Comparison of ENCODE assay signal across 24 cellular contexts in genomic region chr12:122128481-122128880, GRCh38. TPM values are rescaled to one million over a fixed set of nuclear protein-coding genes. Genes with fewer than 3 reads are reported as not detected.
DNase-seq lines count a peak whose midpoint lies in the region; ATAC-seq, FAIRE-seq and TF ChIP-seq lines count a peak whose summit lies in the region.
"Had no signal": no experiment of that assay in that cellular context is flagged by ENCODE, and none has a peak within 500 bp of the region (broad histone marks: within the 10 kb centered on the region; RNA-seq: fewer than 3 reads in every experiment).

No MANE protein-coding gene starts in this region.

- H2AFZ ChIP-seq in astrocyte (ENCODE audit: low read depth, low read length) = no peak overlapping the region
- H2AFZ ChIP-seq: GM23248 had no signal

- no peak overlapping the region for H3K4me3 Mint-ChIP-seq in activated CD8-positive, alpha-beta T cell treated with anti-CD3 and anti-CD28 coated beads, Interleukin-2, amount 10 ng/mL, durations not matched to agents 7 days and 5 days
- H3K4me3 Mint-ChIP-seq in activated CD8-positive, alpha-beta T cell treated with anti-CD3 and anti-CD28 coated beads for 36 hours = no peak overlapping the region
- H3K4me3 Mint-ChIP-seq in astrocyte (ENCODE audit: unreplicated experiment) = no peak overlapping the region
- H3K4me3 Mint-ChIP-seq in nephron = no peak overlapping the region
- H3K4me3 Mint-ChIP-seq in osteocyte (ENCODE audit: unreplicated experiment) = no peak overlapping the region
- H3K4me3 Mint-ChIP-seq: B cell; CD4-positive, alpha-beta memory T cell had no signal

- no peak overlapping the region for H3K27ac ChIP-seq in astrocyte (ENCODE audit: low read depth, low read length)
- H3K27ac ChIP-seq in body of pancreas = no peak overlapping the region
- H3K27ac ChIP-seq: GM23248 had no signal

- WGBS in body of pancreas, 2 donors = 82 to 85% methylated on average over 2 to 5 of the region's 5 CpGs

- intact Hi-C loops in activated CD8-positive, alpha-beta T cell treated with anti-CD3 and anti-CD28 coated beads for 36 hours (cut with micrococcal nuclease) = no loop called here
- intact Hi-C loops in body of pancreas (cut with DNase I) = no loop called here

- no peak for DNase-seq in activated CD8-positive, alpha-beta T cell treated with anti-CD3 and anti-CD28 coated beads, Interleukin-2, amount 10 ng/mL, durations not matched to agents 7 days and 5 days
- no peak for DNase-seq in activated CD8-positive, alpha-beta T cell treated with anti-CD3 and anti-CD28 coated beads for 36 hours
- DNase-seq in astrocyte (ENCODE audit: low read depth) (no peak), NOMO-1 treated with dmso at 0.1 percent for 144 hours (lab: John Stamatoyannopoulos, UW; ENCODE audit: unreplicated experiment) (no peak), NCI-H2171 treated with DMSO at 0.1 percent for 48 hours (lab: John Stamatoyannopoulos, UW) (no peak), osteocyte (ENCODE audit: extremely low spot score, unreplicated experiment) (no peak), body of pancreas (no peak)
- DNase-seq: C1 segment of cervical spinal cord; Calu3; CD4-positive, alpha-beta memory T cell; COR-L47; DMS53; DMS79 treated with DMSO at 0.1 percent for 48 hours; GM23248 had no signal

- POLR2A ChIA-PET in activated CD8-positive, alpha-beta T cell treated with anti-CD3 and anti-CD28 coated beads, Interleukin-2, amount 10 ng/mL, durations not matched to agents 7 days and 5 days (lab: Charles Lee) = no interaction called here
- POLR2A ChIA-PET in activated CD8-positive, alpha-beta T cell treated with anti-CD3 and anti-CD28 coated beads for 36 hours (lab: Charles Lee) = no interaction called here

- peak overlapping the region; percentile 24 for H3K27ac Mint-ChIP-seq in activated CD8-positive, alpha-beta T cell treated with anti-CD3 and anti-CD28 coated beads, Interleukin-2, amount 10 ng/mL, durations not matched to agents 7 days and 5 days
- no peak overlapping the region for H3K27ac Mint-ChIP-seq in activated CD8-positive, alpha-beta T cell treated with anti-CD3 and anti-CD28 coated beads for 36 hours
- peak overlapping the region; percentile 21 for H3K27ac Mint-ChIP-seq in astrocyte (ENCODE audit: unreplicated experiment)
- peak overlapping the region in 2 of 3 experiments; percentile 9 to 50 for H3K27ac Mint-ChIP-seq in nephron
- no peak overlapping the region for H3K27ac Mint-ChIP-seq in osteocyte (ENCODE audit: unreplicated experiment)
- H3K27ac Mint-ChIP-seq: B cell had no signal

- H3K36me3 Mint-ChIP-seq in activated CD8-positive, alpha-beta T cell treated with anti-CD3 and anti-CD28 coated beads, Interleukin-2, amount 10 ng/mL, durations not matched to agents 7 days and 5 days (ENCODE audit: low read depth) = peaks cover 28% of the 10 kb centered on the region
- H3K36me3 Mint-ChIP-seq in activated CD8-positive, alpha-beta T cell treated with anti-CD3 and anti-CD28 coated beads for 36 hours (ENCODE audit: low read depth) = no peaks in the 10 kb centered on the region
- H3K36me3 Mint-ChIP-seq in astrocyte (ENCODE audit: low read depth, unreplicated experiment) (peaks cover 14% of the 10 kb centered on the region), nephron (ENCODE audit: low read depth) (peaks cover 25% of the 10 kb centered on the region), osteocyte (ENCODE audit: unreplicated experiment) (peaks cover 19% of the 10 kb centered on the region)

- H3K4me3 ChIP-seq in astrocyte (ENCODE audit: insufficient read depth, low read depth, low read length) (no peak overlapping the region), body of pancreas (no peak overlapping the region)
- H3K4me3 ChIP-seq: GM23248 had no signal

- H3K27me3 Mint-ChIP-seq in activated CD8-positive, alpha-beta T cell treated with anti-CD3 and anti-CD28 coated beads, Interleukin-2, amount 10 ng/mL, durations not matched to agents 7 days and 5 days (ENCODE audit: low read depth) = no peaks in the 10 kb centered on the region
- H3K27me3 Mint-ChIP-seq in activated CD8-positive, alpha-beta T cell treated with anti-CD3 and anti-CD28 coated beads for 36 hours = no peaks in the 10 kb centered on the region
- H3K27me3 Mint-ChIP-seq in astrocyte (ENCODE audit: low read depth, unreplicated experiment) (no peaks in the 10 kb centered on the region), nephron (ENCODE audit: low read depth) (no peaks in the 10 kb centered on the region), osteocyte (ENCODE audit: unreplicated experiment) (no peaks in the 10 kb centered on the region)
- H3K27me3 Mint-ChIP-seq: B cell; CD4-positive, alpha-beta memory T cell had no signal

- no peak for TF ChIP-seq CTCF in activated CD8-positive, alpha-beta T cell treated with anti-CD3 and anti-CD28 coated beads for 36 hours (IDR thresholded peaks at IDR 0.05)
- TF ChIP-seq CTCF in astrocyte (IDR thresholded peaks at IDR 0.05; ENCODE audit: insufficient read depth, low read depth, low read length) (no peak), nephron (IDR thresholded peaks at IDR 0.05; ENCODE audit: unreplicated experiment in 3 of 3) (no peak), osteocyte (IDR thresholded peaks at IDR 0.05) (no peak), body of pancreas (IDR thresholded peaks at IDR 0.05) (no peak)

- no peak overlapping the region for H3K4me2 ChIP-seq in astrocyte (ENCODE audit: low read length)

- peaks cover 18% of the 10 kb centered on the region for H3K4me1 ChIP-seq in astrocyte (ENCODE audit: insufficient read depth, low read length)
- H3K4me1 ChIP-seq in body of pancreas = peaks cover 28% of the 10 kb centered on the region

- TF ChIP-seq POLR2A in body of pancreas (IDR thresholded peaks at IDR 0.05) = no peak

- H3K36me3 ChIP-seq in astrocyte (ENCODE audit: insufficient read depth, low read length) = peaks cover 9% of the 10 kb centered on the region
- peaks cover 16 to 42% of the 10 kb centered on the region in 2 donors for H3K36me3 ChIP-seq in body of pancreas (replicated peaks in 1 of 2; ENCODE audit: insufficient read depth in 1 of 2, low read depth in 2 of 2)

- H3K9ac ChIP-seq in astrocyte (ENCODE audit: low read length) = no peak overlapping the region
- H3K9ac ChIP-seq: GM23248 had no signal

- peaks cover 36% of the 10 kb centered on the region for H3K79me2 ChIP-seq in astrocyte (ENCODE audit: insufficient read depth, low read length)

- H3K9me3 Mint-ChIP-seq in activated CD8-positive, alpha-beta T cell treated with anti-CD3 and anti-CD28 coated beads, Interleukin-2, amount 10 ng/mL, durations not matched to agents 7 days and 5 days (ENCODE audit: insufficient read depth) = no peaks in the 10 kb centered on the region
- H3K9me3 Mint-ChIP-seq in activated CD8-positive, alpha-beta T cell treated with anti-CD3 and anti-CD28 coated beads for 36 hours = no peaks in the 10 kb centered on the region
- H3K9me3 Mint-ChIP-seq in astrocyte (ENCODE audit: unreplicated experiment) (no peaks in the 10 kb centered on the region), nephron (no peaks in the 10 kb centered on the region), osteocyte (ENCODE audit: unreplicated experiment) (no peaks in the 10 kb centered on the region)
- H3K9me3 Mint-ChIP-seq: CD4-positive, alpha-beta memory T cell had no signal

- H3K27me3 ChIP-seq in astrocyte (ENCODE audit: insufficient read depth, low read length) (no peaks in the 10 kb centered on the region), body of pancreas (no peaks in the 10 kb centered on the region)

- CTCF ChIA-PET in activated CD8-positive, alpha-beta T cell treated with anti-CD3 and anti-CD28 coated beads, Interleukin-2, amount 10 ng/mL, durations not matched to agents 7 days and 5 days (lab: Charles Lee) = interaction anchor here (1.3 kb wide), 1 partner anchor 72 kb away, joined by 3 read pairs; no protein-coding TSS in a partner anchor
- CTCF ChIA-PET in activated CD8-positive, alpha-beta T cell treated with anti-CD3 and anti-CD28 coated beads for 36 hours (lab: Charles Lee) = interaction anchor here (0.7 to 3.8 kb wide), 3 partner anchors 59 to 74 kb away, joined by 3 to 23 read pairs (median 20); no protein-coding TSS in a partner anchor

- H4K20me1 ChIP-seq in astrocyte (ENCODE audit: insufficient read depth, low read length) = peaks cover 42% of the 10 kb centered on the region

- no peak for ATAC-seq in activated CD8-positive, alpha-beta T cell treated with anti-CD3 and anti-CD28 coated beads, Interleukin-2, amount 10 ng/mL, durations not matched to agents 7 days and 5 days
- ATAC-seq in activated CD8-positive, alpha-beta T cell treated with anti-CD3 and anti-CD28 coated beads for 36 hours = no peak
- no peak for ATAC-seq in body of pancreas
- ATAC-seq: HCT116 had no signal

- H3K4me1 Mint-ChIP-seq in activated CD8-positive, alpha-beta T cell treated with anti-CD3 and anti-CD28 coated beads, Interleukin-2, amount 10 ng/mL, durations not matched to agents 7 days and 5 days (ENCODE audit: low read depth) = peaks cover 12% of the 10 kb centered on the region
- peaks cover 17% of the 10 kb centered on the region for H3K4me1 Mint-ChIP-seq in activated CD8-positive, alpha-beta T cell treated with anti-CD3 and anti-CD28 coated beads for 36 hours (ENCODE audit: low read depth)
- H3K4me1 Mint-ChIP-seq in astrocyte (ENCODE audit: low read depth, unreplicated experiment) (peaks cover 25% of the 10 kb centered on the region), nephron (peaks cover under 1% of the 10 kb centered on the region), osteocyte (ENCODE audit: unreplicated experiment) (peaks cover 4% of the 10 kb centered on the region)

- no peaks in the 10 kb centered on the region for H3K9me3 ChIP-seq in astrocyte (ENCODE audit: insufficient read depth, low read depth, low read length)
- H3K9me3 ChIP-seq in body of pancreas = no peaks in the 10 kb centered on the region

- no peak for FAIRE-seq in astrocyte (lab: Jason Lieb, UNC)
- FAIRE-seq: A204.1, G401.6, GM12892, GM19239, H1 had no signal

RNA-seq across cellular contexts. Expression of gene IL31, which starts 45.5 kb away (rescaled TPM):
- not detected for total RNA-seq in activated CD8-positive, alpha-beta T cell treated with anti-CD3 and anti-CD28 coated beads, Interleukin-2, amount 10 ng/mL, durations not matched to agents 7 days and 5 days
- not detected for total RNA-seq in activated CD8-positive, alpha-beta T cell treated with anti-CD3 and anti-CD28 coated beads for 36 hours
- total RNA-seq in astrocyte (not detected in 2 replicates), osteocyte (not detected in 2 replicates), body of pancreas (not detected)
- total RNA-seq: B cell; Calu3; CD4-positive, alpha-beta memory T cell; Daoy; GM23248; H1; H7 had no signal

RNA-seq across cellular contexts. Expression of gene MLXIP, which starts 49.9 kb away (rescaled TPM):
- 10 to 100 TPM; 38.8 to 42.7 TPM for total RNA-seq in activated CD8-positive, alpha-beta T cell treated with anti-CD3 and anti-CD28 coated beads, Interleukin-2, amount 10 ng/mL, durations not matched to agents 7 days and 5 days
- 10 to 100 TPM; 26.0 to 28.7 TPM for total RNA-seq in activated CD8-positive, alpha-beta T cell treated with anti-CD3 and anti-CD28 coated beads for 36 hours
- total RNA-seq in astrocyte = 62.5 and 73.4 TPM in 2 replicates
- 51.8 and 54.5 TPM in 2 replicates for total RNA-seq in osteocyte
- 10 to 100 TPM; 43.6 to 84.0 TPM for total RNA-seq in body of pancreas

RNA-seq across cellular contexts. Expression of gene LRRC43, which starts 54.4 kb away (rescaled TPM):
- not detected for total RNA-seq in activated CD8-positive, alpha-beta T cell treated with anti-CD3 and anti-CD28 coated beads, Interleukin-2, amount 10 ng/mL, durations not matched to agents 7 days and 5 days
- not detected for total RNA-seq in activated CD8-positive, alpha-beta T cell treated with anti-CD3 and anti-CD28 coated beads for 36 hours
- total RNA-seq in astrocyte (0.72 and 0.73 TPM in 2 replicates), osteocyte (1.0 and 2.0 TPM in 2 replicates), body of pancreas (1 to 10 TPM in 1 of 2 donors, not detected in 1; 2.3 TPM)
- total RNA-seq: B cell; Calu3; CD4-positive, alpha-beta memory T cell; H7 had no signal

Comparison
In these comparisons a context has a peak if more than half of its experiments do, and no peak if none do; other contexts are left out.
1. H3K27ac Mint-ChIP-seq: peak in activated CD8-positive, alpha-beta T cell treated with anti-CD3 and anti-CD28 coated beads, Interleukin-2, amount 10 ng/mL, durations not matched to agents 7 days and 5 days (single experiment), astrocyte (single experiment) and nephron (2 of 3); none in activated CD8-positive, alpha-beta T cell treated with anti-CD3 and anti-CD28 coated beads for 36 hours (single experiment) and osteocyte (single experiment).